Comparison of ENCODE assay signal across 16 cellular contexts in the genomic region with DNA sequence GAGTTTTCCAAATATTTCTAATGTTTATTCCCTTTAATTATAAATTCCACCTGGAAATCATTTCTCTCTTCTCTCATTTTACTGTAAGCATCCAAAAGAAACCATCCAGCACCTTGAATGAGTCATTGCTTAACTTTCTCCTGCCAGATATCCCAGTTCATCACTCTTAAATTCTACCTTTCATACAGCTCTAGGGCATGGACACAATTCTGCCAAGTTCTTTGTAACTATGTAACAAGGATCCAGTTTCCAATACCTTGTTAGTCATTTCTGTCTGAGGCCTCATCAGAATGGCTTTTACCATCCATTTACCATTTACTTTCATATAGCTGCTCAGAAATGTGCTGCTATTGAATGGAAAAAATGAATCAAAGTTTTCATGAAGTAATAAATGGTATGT.
A peak's percentile ranks its signal among the peaks of the same experiment; 100 is the strongest.
DNase-seq lines count a peak whose midpoint lies in the region; ATAC-seq, FAIRE-seq and TF ChIP-seq lines count a peak whose summit lies in the region.
"Had no signal": no experiment of that assay in that cellular context is flagged by ENCODE, and none has a peak within 500 bp of the region (broad histone marks: within the 10 kb centered on the region; RNA-seq: fewer than 3 reads in every experiment).

No MANE protein-coding gene starts in this region.

- TF ChIP-seq RAD21 in IMR-90 (IDR thresholded peaks at IDR 0.05; ENCODE audit: low read length), result no peak

- no peaks in the 10 kb centered on the region for H3F3A ChIP-seq in PC-3 (ENCODE audit: low read length, unreplicated experiment)

- H2BK15ac ChIP-seq in IMR-90 (ENCODE audit: low read depth, low read length), result no peak overlapping the region

- no peaks in the 10 kb centered on the region for H3K9me2 ChIP-seq in PC-3 (replicated peaks; ENCODE audit: low read length)

- H4K91ac ChIP-seq in IMR-90 (ENCODE audit: insufficient read depth, low read depth, low read length), result no peak overlapping the region

- ATAC-seq in IMR-90 (ENCODE audit: low read depth), result no peak
- no peak for ATAC-seq in PC-3
- no peak for ATAC-seq in HG03442 (IDR thresholded peaks at IDR 0.05; ENCODE audit: unreplicated experiment)

- no peak overlapping the region for H2AK9ac ChIP-seq in IMR-90 (replicated peaks; ENCODE audit: low read depth, low read length, poor library complexity)

- H3K79me1 ChIP-seq in IMR-90 (ENCODE audit: low read depth in 1 of 2, low read length in 2 of 2), result no peaks in the 10 kb centered on the region

- H3K4me3 ChIP-seq in IMR-90 (ENCODE audit: insufficient read depth, low read depth, low read length) (no peak overlapping the region), PC-3 (ENCODE audit: low read length) (no peak overlapping the region), choroid plexus epithelial cell (ENCODE audit: low read depth, low read length) (no peak overlapping the region), keratinocyte (ENCODE audit: control insufficient read depth in 2 of 3, extremely low read depth in 1 of 3, insufficient read depth in 2 of 3, low read depth in 1 of 3, low read length in 3 of 3) (no peak overlapping the region)
- H3K4me3 ChIP-seq: BLaER1 treated with 17β-estradiol and CSF1 and Interleukin-3, amounts not matched to agents 10 nM and 100 nM had no signal

- no peak overlapping the region for H3K4ac ChIP-seq in IMR-90 (ENCODE audit: low read depth, low read length)

- H2BK20ac ChIP-seq in IMR-90 (ENCODE audit: low read depth, low read length), result peak overlapping the region; percentile 59; the same call in 1 of the 2 replicates

- no peaks in the 10 kb centered on the region for H3K36me3 ChIP-seq in IMR-90 (ENCODE audit: control insufficient read depth, insufficient read depth, low read length)
- H3K36me3 ChIP-seq in PC-3 (ENCODE audit: low read depth, low read length), result no peaks in the 10 kb centered on the region
- no peaks in the 10 kb centered on the region for H3K36me3 ChIP-seq in keratinocyte (ENCODE audit: control insufficient read depth in 2 of 2, extremely low read depth in 1 of 2, insufficient read depth in 2 of 2, low read length in 2 of 2)
- H3K36me3 ChIP-seq: BLaER1 treated with 17β-estradiol and CSF1 and Interleukin-3, amounts not matched to agents 10 nM and 100 nM had no signal

- in situ Hi-C loops in IMR-90 (cut with MboI; ENCODE audit: low sequenced_read_pairs), result no loop called here

- peak overlapping the region; percentile 50; the same call in 1 of the 2 replicates for H2BK120ac ChIP-seq in IMR-90 (ENCODE audit: low read depth, low read length)

- H3K79me2 ChIP-seq in PC-3 (ENCODE audit: low read length) (no peaks in the 10 kb centered on the region), keratinocyte (ENCODE audit: control insufficient read depth, insufficient read depth, low read length) (no peaks in the 10 kb centered on the region)

- BruUV-seq in IMR-90 (replicated peaks; lab: Mats Ljungman, UMichigan) (no TSS peak), PC-3 (replicated peaks; lab: Mats Ljungman, UMichigan) (no TSS peak)

- FAIRE-seq in keratinocyte (lab: Jason Lieb, UNC), result no peak
- FAIRE-seq: HTR-8/SVneo had no signal

- no peak overlapping the region for H2BK5ac ChIP-seq in IMR-90 (ENCODE audit: low read depth, low read length, poor library complexity, severe bottlenecking)

- dilution Hi-C loops in IMR-90 (cut with HindIII; ENCODE audit: low sequenced_read_pairs, unreplicated experiment) (no loop called here), keratinocyte (cut with MboI; ENCODE audit: extremely low pct_ligation_motif_present, low sequenced_read_pairs) (no loop called here)

- H3K56ac ChIP-seq in IMR-90 (ENCODE audit: extremely low read depth, insufficient read depth, low read length), result no peak overlapping the region

- H4K20me1 ChIP-seq in IMR-90 (ENCODE audit: insufficient read depth, low read length) (no peaks in the 10 kb centered on the region), PC-3 (ENCODE audit: low read length) (no peaks in the 10 kb centered on the region), keratinocyte (ENCODE audit: control insufficient read depth, extremely low read depth, insufficient read depth, low read length) (no peaks in the 10 kb centered on the region)
- H4K20me1 ChIP-seq: BLaER1 treated with 17β-estradiol and CSF1 and Interleukin-3, amounts not matched to agents 10 nM and 100 nM had no signal

- H4K8ac ChIP-seq in IMR-90 (ENCODE audit: low read depth in 2 of 2, low read length in 2 of 2), result no peak overlapping the region

- TF ChIP-seq POLR2A in IMR-90 (IDR thresholded peaks at IDR 0.05; ENCODE audit: low read depth, low read length), result no peak

- H3K9me1 ChIP-seq in IMR-90 (ENCODE audit: insufficient read depth, low read length) (no peaks in the 10 kb centered on the region), keratinocyte (ENCODE audit: control insufficient read depth, extremely low read depth, insufficient read depth, low read length) (no peaks in the 10 kb centered on the region)

- intact Hi-C loops in IMR-90 (cut with micrococcal nuclease) (no loop called here), PC-3 (cut with micrococcal nuclease) (no loop called here)

- H3K9ac ChIP-seq in IMR-90 (ENCODE audit: low read depth, low read length) (no peak overlapping the region), PC-3 (ENCODE audit: low read length) (no peak overlapping the region), keratinocyte (ENCODE audit: control insufficient read depth, extremely low read depth, insufficient read depth, low read length) (no peak overlapping the region)
- H3K9ac ChIP-seq: BLaER1 treated with 17β-estradiol and CSF1 and Interleukin-3, amounts not matched to agents 10 nM and 100 nM had no signal

- TF ChIP-seq CTCF in IMR-90 (conservative IDR thresholded peaks at IDR 0.05; ENCODE audit: low read depth, low read length) (no peak), PC-3 (conservative IDR thresholded peaks at IDR 0.05; ENCODE audit: low read depth, low read length) (no peak), choroid plexus epithelial cell (conservative IDR thresholded peaks at IDR 0.05; ENCODE audit: low read depth, low read length) (no peak), keratinocyte (optimal IDR thresholded peaks at IDR 0.05 in 1 of 3, IDR thresholded peaks at IDR 0.05 in 1 of 3, conservative IDR thresholded peaks at IDR 0.05 in 1 of 3; ENCODE audit: extremely low read depth in 1 of 3, insufficient read depth in 2 of 3, low read length in 3 of 3) (no peak)

- H3K4me1 ChIP-seq in IMR-90 (ENCODE audit: control insufficient read depth, insufficient read depth, low read length) (peaks cover 11% of the 10 kb centered on the region), PC-3 (ENCODE audit: insufficient read depth, low read length) (no peaks in the 10 kb centered on the region), keratinocyte (ENCODE audit: control insufficient read depth, extremely low read depth, insufficient read depth, low read length) (peaks cover 6% of the 10 kb centered on the region)
- H3K4me1 ChIP-seq: BLaER1 treated with 17β-estradiol and CSF1 and Interleukin-3, amounts not matched to agents 10 nM and 100 nM had no signal

- H2AFZ ChIP-seq in IMR-90 (replicated peaks; ENCODE audit: low read length, poor library complexity), result no peak overlapping the region
- H2AFZ ChIP-seq in PC-3 (ENCODE audit: low read length), result no peak overlapping the region
- H2AFZ ChIP-seq in keratinocyte (ENCODE audit: control insufficient read depth, low read length), result no peak overlapping the region

- POLR2A ChIA-PET in IMR-90 (lab: Charles Lee; ENCODE audit: unreplicated experiment), result no interaction called here
- POLR2A ChIA-PET in PC-3 (lab: Charles Lee; ENCODE audit: unreplicated experiment), result no interaction called here

- H3K4me2 ChIP-seq in IMR-90 (ENCODE audit: low read depth, low read length) (peak overlapping the region; percentile 54; the same call in 1 of the 2 replicates), PC-3 (ENCODE audit: low read length) (no peak overlapping the region), keratinocyte (ENCODE audit: control insufficient read depth, extremely low read depth, insufficient read depth, low read depth, low read length) (no peak overlapping the region)
- H3K4me2 ChIP-seq: BLaER1 treated with 17β-estradiol and CSF1 and Interleukin-3, amounts not matched to agents 10 nM and 100 nM had no signal

- peak overlapping the region; percentile 95 for H3K18ac ChIP-seq in IMR-90 (ENCODE audit: low read depth, low read length)

- no peak overlapping the region for H3K23ac ChIP-seq in IMR-90 (ENCODE audit: low read depth, low read length)

- no peak overlapping the region for H3K14ac ChIP-seq in IMR-90 (replicated peaks; ENCODE audit: low read depth, low read length)

- no peaks in the 10 kb centered on the region for H3K9me3 ChIP-seq in IMR-90 (ENCODE audit: control insufficient read depth, insufficient read depth, low read length)
- peaks cover 26% of the 10 kb centered on the region for H3K9me3 ChIP-seq in PC-3 (ENCODE audit: low read length)
- H3K9me3 ChIP-seq in keratinocyte (ENCODE audit: control insufficient read depth, low read depth, low read length), result peaks cover 2% of the 10 kb centered on the region
- H3K9me3 ChIP-seq: BLaER1 treated with 17β-estradiol and CSF1 and Interleukin-3, amounts not matched to agents 10 nM and 100 nM had no signal

- no peak overlapping the region for H2AK5ac ChIP-seq in IMR-90 (ENCODE audit: low read depth, low read length)

- peak overlapping the region; percentile 76 for H4K5ac ChIP-seq in IMR-90 (ENCODE audit: low read depth, low read length)

- DNase-seq in IMR-90, result peak; percentile 48
- DNase-seq in PC-3, result peak; percentile 27
- DNase-seq in choroid plexus epithelial cell (ENCODE audit: low read depth), result peak; percentile 2
- no peak for DNase-seq in keratinocyte (ENCODE audit: low read depth, low spot score)
- DNase-seq in middle frontal gyrus (ENCODE audit: extremely low spot score, low spot score), result no peak
- no peak for DNase-seq in stimulated activated CD4-positive, alpha-beta T cell treated with anti-CD3 and anti-CD28 coated beads, Interleukin-4, amount 100 ng/mL, for 24 hours
- no peak for DNase-seq in T1000 (lab: John Stamatoyannopoulos, UW)
- DNase-seq: ACHN; CD4-positive, CD25-positive, alpha-beta regulatory T cell; DMS53; GF-D8; HCEC 1CT; HFFc6 had no signal

- H3K27ac ChIP-seq in IMR-90 (ENCODE audit: insufficient read depth, low read length) (peak overlapping the region; percentile 79; the same call in 1 of the 2 replicates), PC-3 (ENCODE audit: low read length) (no peak overlapping the region), keratinocyte (ENCODE audit: control insufficient read depth, insufficient read depth, low read length) (peak overlapping the region; percentile 43)
- H3K27ac ChIP-seq: BLaER1 treated with 17β-estradiol and CSF1 and Interleukin-3, amounts not matched to agents 10 nM and 100 nM had no signal

- CTCF ChIA-PET in IMR-90 (lab: Yijun Ruan, JAX) (no interaction called here), PC-3 (lab: Charles Lee) (no interaction called here)

- H3K27me3 ChIP-seq in IMR-90 (ENCODE audit: control insufficient read depth, insufficient read depth, low read length) (no peaks in the 10 kb centered on the region; the same call in 1 of the 2 replicates), PC-3 (ENCODE audit: low read length) (no peaks in the 10 kb centered on the region), keratinocyte (ENCODE audit: control insufficient read depth, extremely low read depth, insufficient read depth, low read length) (no peaks in the 10 kb centered on the region)
- H3K27me3 ChIP-seq: BLaER1 treated with 17β-estradiol and CSF1 and Interleukin-3, amounts not matched to agents 10 nM and 100 nM had no signal

TF ChIP-seq in IMR-90, 13 proteins besides CTCF, POLR2A, EP300 and RAD21 (continues in another document):
- TF ChIP-seq MXI1 (IDR thresholded peaks at IDR 0.05; ENCODE audit: borderline replicate concordance, low read depth, low read length), result no peak

Comparison
In these comparisons a context has a peak if more than half of its experiments do, and no peak if none do; other contexts are left out.
1. DNase-seq: peak in IMR-90 (single experiment), PC-3 (single experiment) and choroid plexus epithelial cell (single experiment); none in keratinocyte (single experiment), middle frontal gyrus (single experiment), stimulated activated CD4-positive, alpha-beta T cell treated with anti-CD3 and anti-CD28 coated beads, Interleukin-4, amount 100 ng/mL, for 24 hours (single experiment) and T1000 (single experiment).